10 cellular contexts compared by ENCODE assay signal in the genomic region with DNA sequence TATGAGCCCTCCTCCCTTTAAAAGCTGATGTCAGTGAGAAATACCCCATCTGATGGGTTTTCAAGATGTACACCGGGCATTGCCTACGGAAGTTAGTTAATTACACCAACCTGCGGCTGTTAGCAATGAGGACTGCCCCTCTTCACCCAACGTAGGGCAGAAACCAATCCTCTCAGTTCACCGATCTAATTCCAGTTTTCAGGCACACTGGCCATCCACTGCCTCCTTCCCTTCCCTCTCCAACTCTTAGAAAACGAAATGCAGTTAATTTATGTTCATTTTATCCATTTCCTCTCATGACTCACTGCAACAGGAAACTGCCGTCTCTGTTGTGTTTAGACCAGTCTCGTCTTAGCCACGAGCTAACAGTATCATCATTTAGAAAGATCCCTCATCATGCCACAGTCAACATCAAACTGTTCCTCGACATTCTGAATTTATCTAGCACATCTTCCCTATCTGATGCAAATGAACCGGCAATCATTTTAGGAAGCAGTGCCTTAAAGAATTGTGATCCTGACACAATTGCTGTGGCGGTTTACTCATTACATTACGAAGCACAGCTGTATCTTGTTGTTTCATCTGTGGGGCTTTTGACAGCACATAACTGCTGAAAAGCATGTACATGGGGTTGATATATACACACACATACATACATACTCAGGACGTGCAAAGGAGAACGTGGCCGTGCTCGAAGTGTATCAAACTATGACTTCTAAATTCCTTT.
DNase-seq lines count a peak whose midpoint lies in the region; ATAC-seq and TF ChIP-seq lines count a peak whose summit lies in the region.
"Had no signal": no experiment of that assay in that cellular context is flagged by ENCODE, and none has a peak within 500 bp of the region (broad histone marks: within the 10 kb centered on the region; RNA-seq: fewer than 3 reads in every experiment).

No MANE protein-coding gene starts in this region.

- CTCF ChIA-PET in AG04450 (lab: Charles Lee) = interaction anchor here (1.4 kb wide), 1 partner anchor 70 kb away, joined by 5 read pairs; no protein-coding TSS in a partner anchor

- H3K9me3 ChIP-seq in AG04450 (ENCODE audit: control insufficient read depth, insufficient read depth, low read length) = no peaks in the 10 kb centered on the region
- H3K9me3 ChIP-seq: colonic mucosa, tibial artery had no signal

- H3K27ac ChIP-seq in AG04450 (ENCODE audit: low read depth, low read length) (peak overlapping the region; percentile 52), foreskin keratinocyte (peak overlapping the region; percentile 35)
- H3K27ac ChIP-seq: colonic mucosa, tibial artery had no signal

- H3K27me3 ChIP-seq in AG04450 (ENCODE audit: control insufficient read depth, insufficient read depth, low read length) (no peaks in the 10 kb centered on the region), foreskin keratinocyte (no peaks in the 10 kb centered on the region)
- H3K27me3 ChIP-seq: colonic mucosa, tibial artery had no signal

- no peak for TF ChIP-seq CTCF in AG04450 (IDR thresholded peaks at IDR 0.05; ENCODE audit: low read depth, low read length)
- no peak for TF ChIP-seq CTCF in foreskin keratinocyte (conservative IDR thresholded peaks at IDR 0.05)

- no peak for DNase-seq in AG04450 (ENCODE audit: low read depth, low spot score)
- peak; percentile 48 for DNase-seq in HCEC 1CT
- DNase-seq in foreskin keratinocyte = no peak
- no peak for DNase-seq in SK-N-DZ (ENCODE audit: low spot score)
- DNase-seq in stimulated activated CD4-positive, alpha-beta T cell treated with anti-CD3 and anti-CD28 coated beads, Interleukin-2, amount 100 ng/mL, for 24 hours = no peak
- DNase-seq: colonic mucosa, tibial artery had no signal

- peak overlapping the region; percentile 39 for H3K4me3 ChIP-seq in AG04450 (ENCODE audit: low read depth, low read length)
- H3K4me3 ChIP-seq: colonic mucosa, tibial artery had no signal

- peak; percentile 81 for ATAC-seq in SK-N-SH treated with all-trans-retinoic acid at 6 μM for 48 hours
- peak; percentile 70 for ATAC-seq in foreskin keratinocyte
- ATAC-seq in HG03095 (IDR thresholded peaks at IDR 0.05; ENCODE audit: unreplicated experiment) = no peak
- no peak for ATAC-seq in GM18867 (IDR thresholded peaks at IDR 0.05; ENCODE audit: unreplicated experiment)

- H3K4me1 ChIP-seq in foreskin keratinocyte = no peaks in the 10 kb centered on the region
- H3K4me1 ChIP-seq: colonic mucosa had no signal

- POLR2A ChIA-PET in AG04450 (lab: Yijun Ruan, JAX) = interaction anchor here (0.6 to 1.1 kb wide), 2 partner anchors 32 to 46 kb away, joined by 3 to 5 read pairs; no protein-coding TSS in a partner anchor

TF ChIP-seq in SK-N-SH treated with all-trans-retinoic acid at 6 μM for 48 hours, 23 proteins besides CTCF, POLR2A, EP300 and RAD21:
- TF ChIP-seq ZNF565 (CRISPR knock-in tag; conservative IDR thresholded peaks at IDR 0.05; ENCODE audit: low read depth) = no peak
- TF ChIP-seq ZFP3 (CRISPR knock-in tag; IDR thresholded peaks at IDR 0.05) = 0 out of 2 replicates have a peak, but pooled peaks have one; percentile 59
- TF ChIP-seq PPARA (CRISPR knock-in tag; IDR thresholded peaks at IDR 0.05; ENCODE audit: borderline replicate concordance) = no peak
- TF ChIP-seq ISL1 (CRISPR knock-in tag; IDR thresholded peaks at IDR 0.05) = no peak
- no peak for TF ChIP-seq ZC3H10 (CRISPR knock-in tag; IDR thresholded peaks at IDR 0.05)

Comparison
In these comparisons a context has a peak if more than half of its experiments do, and no peak if none do; other contexts are left out.
1. ATAC-seq: peak in SK-N-SH treated with all-trans-retinoic acid at 6 μM for 48 hours (single experiment) and foreskin keratinocyte (single experiment); none in HG03095 (single experiment) and GM18867 (single experiment).